In genomic region chr4:55791666-55792065, GRCh38 we compare ENCODE assay signal across 23 cellular contexts. TPM values are rescaled to one million over a fixed set of nuclear protein-coding genes. Genes with fewer than 3 reads are reported as not detected.
DNase-seq lines count a peak whose midpoint lies in the region; TF ChIP-seq lines count a peak whose summit lies in the region.
"Had no signal": no experiment of that assay in that cellular context is flagged by ENCODE, and none has a peak within 500 bp of the region (broad histone marks: within the 10 kb centered on the region; RNA-seq: fewer than 3 reads in every experiment).

No MANE protein-coding gene starts in this region.

- no peak overlapping the region for H3K4me2 ChIP-seq in mammary epithelial cell (ENCODE audit: insufficient read depth, low read depth, low read length)

- WGBS in mammary epithelial cell (ENCODE audit: low coverage, missing lambda C conversion rate), result 63% methylated on average over 2 of the region's 2 CpGs

- no peaks in the 10 kb centered on the region for H3K36me3 ChIP-seq in mammary epithelial cell (ENCODE audit: insufficient read depth, low read length)
- H3K36me3 ChIP-seq: MG63 had no signal

- DNase-seq in Daoy (ENCODE audit: low read depth) (peak; percentile 6), HT1080 (ENCODE audit: low read depth) (peak; percentile 76), mammary epithelial cell (peak; percentile 61), kidney tubule cell (ENCODE audit: low spot score) (peak; percentile 70), amygdala (lab: John Stamatoyannopoulos, UW) (no peak), T-helper 2 cell (no peak), coronary artery (ENCODE audit: low spot score) (no peak)
- DNase-seq in activated CD4-positive, CD25-positive, alpha-beta regulatory T cell treated with anti-CD3 and anti-CD28 coated beads, Interleukin-2, amount 50 U/mL, for 72 hours, result no peak
- DNase-seq: activated CD4-positive, alpha-beta T cell treated with anti-CD3 and anti-CD28 coated beads, Interleukin-2, amount 10 ng/mL, durations not matched to agents 7 days and 5 days; activated effector memory CD4-positive, alpha-beta T cell treated with Interleukin-2 at 50 U/mL for 16 hours; activated naive CD8-positive, alpha-beta T cell treated with anti-CD3 and anti-CD28 coated beads, Interleukin-2, amount 50 U/mL, for 24 hours; C1 segment of cervical spinal cord; hypothalamus; MG63; natural killer cell; NCI-H1417 treated with DMSO at 0.1 percent for 48 hours; NCI-H526 treated with DMSO at 0.1 percent for 48 hours; SHP77 treated with DMSO at 0.1 percent for 48 hours; T-helper 1 cell had no signal

- H3K4me3 ChIP-seq in mammary epithelial cell (replicated peaks in 1 of 3; ENCODE audit: insufficient read depth in 1 of 3, low read depth in 2 of 3, low read length in 3 of 3) (no peak overlapping the region), coronary artery (no peak overlapping the region)
- H3K4me3 ChIP-seq: MG63 had no signal

- no peaks in the 10 kb centered on the region for H4K20me1 ChIP-seq in mammary epithelial cell (ENCODE audit: insufficient read depth, low read length)

- no peak overlapping the region for H3K27ac ChIP-seq in mammary epithelial cell (ENCODE audit: insufficient read depth, low read depth, low read length)
- H3K27ac ChIP-seq in coronary artery, result no peak overlapping the region
- H3K27ac ChIP-seq: parathyroid adenoma had no signal

- BruUV-seq in mammary epithelial cell (replicated peaks; lab: Mats Ljungman, UMichigan), result no TSS peak

- peaks cover 10% of the 10 kb centered on the region for H3K4me1 ChIP-seq in mammary epithelial cell (ENCODE audit: insufficient read depth, low read length)
- H3K4me1 ChIP-seq: parathyroid adenoma had no signal

- no peaks in the 10 kb centered on the region for H3K79me2 ChIP-seq in mammary epithelial cell (ENCODE audit: insufficient read depth, low read length)
- H3K79me2 ChIP-seq: parathyroid adenoma had no signal

- TF ChIP-seq CTCF in mammary epithelial cell (conservative IDR thresholded peaks at IDR 0.05 in 1 of 2, IDR thresholded peaks at IDR 0.05 in 1 of 2; ENCODE audit: extremely low read depth in 1 of 2, insufficient read depth in 1 of 2, low read depth in 1 of 2, low read length in 2 of 2) (no peak), coronary artery (IDR thresholded peaks at IDR 0.05) (no peak)

- H3K27me3 ChIP-seq in mammary epithelial cell (ENCODE audit: insufficient read depth, low read length), result peaks cover 3% of the 10 kb centered on the region
- H3K27me3 ChIP-seq: MG63 had no signal

- H3K9me3 ChIP-seq in mammary epithelial cell (replicated peaks; ENCODE audit: insufficient read depth, low read length), result no peaks in the 10 kb centered on the region
- H3K9me3 ChIP-seq: MG63 had no signal

- intact Hi-C loops in mammary epithelial cell (cut with micrococcal nuclease), result loop anchor here (5.0 kb wide), 1 partner anchor 61 kb away; the partner anchor contains the start of gene EXOC1

- dilution Hi-C loops in mammary epithelial cell (cut with HindIII; ENCODE audit: low sequenced_read_pairs), result no loop called here

- H2AFZ ChIP-seq in mammary epithelial cell (ENCODE audit: low read depth, low read length), result peak overlapping the region; percentile 62
- H2AFZ ChIP-seq: parathyroid adenoma had no signal

- H3K9ac ChIP-seq in mammary epithelial cell (ENCODE audit: insufficient read depth, low read length), result no peak overlapping the region
- H3K9ac ChIP-seq: parathyroid adenoma had no signal

- CTCF ChIA-PET in mammary epithelial cell (lab: Charles Lee; ENCODE audit: low non-redundant PET), result interaction anchor here (0.6 kb wide), 2 partner anchors 182 to 607 kb away, joined by 5 to 7 read pairs; no protein-coding TSS in a partner anchor

- in situ Hi-C loops in mammary epithelial cell (cut with MboI; ENCODE audit: low sequenced_read_pairs in 2 of 2), result no loop called here

RNA-seq across cellular contexts. Expression of gene EXOC1L, which starts 27.9 kb away (rescaled TPM):
- not detected in 2 replicates for total RNA-seq in Daoy (2014; rRNA removed; shearing (Covaris generic))
- total RNA-seq in HT1080 (2014; rRNA removed; shearing (Covaris generic)), result not detected in 2 replicates
- polyA plus RNA-seq in HT1080 (2015; cell fraction: cytosol; rRNA removed), result not detected in 2 replicates
- not detected in 2 replicates for polyA plus RNA-seq in HT1080 (2015; cell fraction: nucleus; rRNA removed)
- not detected for total RNA-seq in mammary epithelial cell
- not detected for polyA plus RNA-seq in mammary epithelial cell
- polyA minus RNA-seq in mammary epithelial cell, result not detected
- total RNA-seq: activated CD4-positive, alpha-beta T cell treated with anti-CD3 and anti-CD28 coated beads, Interleukin-2, amount 10 ng/mL, durations not matched to agents 7 days and 5 days; fibroblast of villous mesenchyme; mesenteric fat pad; natural killer cell; temporal lobe had no signal

Comparison
In these comparisons a context has a peak if more than half of its experiments do, and no peak if none do; other contexts are left out.
1. DNase-seq: peak in Daoy (single experiment), HT1080 (single experiment), mammary epithelial cell (single experiment) and kidney tubule cell (single experiment); none in amygdala (0 of 56), T-helper 2 cell (0 of 5), activated CD4-positive, CD25-positive, alpha-beta regulatory T cell treated with anti-CD3 and anti-CD28 coated beads, Interleukin-2, amount 50 U/mL, for 72 hours (single experiment) and coronary artery (single experiment).